17 cellular contexts compared by ENCODE assay signal in genomic region chr1:116842654-116843053, GRCh38.
DNase-seq lines count a peak whose midpoint lies in the region; ATAC-seq and TF ChIP-seq lines count a peak whose summit lies in the region.
"Had no signal": no experiment of that assay in that cellular context is flagged by ENCODE, and none has a peak within 500 bp of the region (broad histone marks: within the 10 kb centered on the region; RNA-seq: fewer than 3 reads in every experiment).

No MANE protein-coding gene starts in this region.

- CTCF ChIA-PET in WTC11 (lab: Charles Lee): interaction anchor here (0.6 to 1.4 kb wide), 4 partner anchors 33 to 105 kb away, joined by 3 to 4 read pairs (median 4); no protein-coding TSS in a partner anchor

- H3K4me1 Mint-ChIP-seq in WTC11: peaks cover 6% of the 10 kb centered on the region

- H3K4me3 ChIP-seq in AG09309 (ENCODE audit: control insufficient read depth, low read depth, low read length) (no peak overlapping the region), fibroblast of villous mesenchyme (ENCODE audit: low read depth, low read length) (no peak overlapping the region)
- H3K4me3 ChIP-seq: adrenal gland, left ventricle myocardium inferior, stomach had no signal

- peak; percentile 41 for TF ChIP-seq CTCF in AG09309 (IDR thresholded peaks at IDR 0.05; ENCODE audit: control insufficient read depth, insufficient read depth, low read depth, low read length, missing control alignments)
- TF ChIP-seq CTCF in WTC11 (IDR thresholded peaks at IDR 0.05): no peak
- TF ChIP-seq CTCF in fibroblast of villous mesenchyme (IDR thresholded peaks at IDR 0.05; ENCODE audit: insufficient read depth, low read depth, low read length): peak; percentile 37

- DNase-seq in AG09309 (ENCODE audit: low read depth) (no peak), ELR (ENCODE audit: low read depth) (peak; percentile 19), WTC11 (ENCODE audit: low spot score) (no peak), fibroblast of villous mesenchyme (ENCODE audit: low read depth) (peak; percentile 32), SW480 (ENCODE audit: low spot score) (no peak)
- DNase-seq: activated CD4-positive, CD25-positive, alpha-beta regulatory T cell treated with anti-CD3 and anti-CD28 coated beads, Interleukin-2, amount 50 U/mL, for 72 hours; activated T-cell treated with anti-CD3 and anti-CD28 coated beads, Interleukin-2, amount 50 U/mL, for 72 hours; adrenal gland; effector memory CD4-positive, alpha-beta T cell; head of caudate nucleus; left ventricle myocardium inferior; NCI-H1694; stomach had no signal

- peaks cover 27% of the 10 kb centered on the region for H3K9me3 Mint-ChIP-seq in WTC11

- peaks cover 17% of the 10 kb centered on the region for H3K36me3 Mint-ChIP-seq in WTC11

- no peak overlapping the region for H3K27ac Mint-ChIP-seq in WTC11
- H3K27ac Mint-ChIP-seq: activated T-cell treated with anti-CD3 and anti-CD28 coated beads, Interleukin-2, amount 50 U/mL, for 72 hours; nephron had no signal

- H3K27me3 Mint-ChIP-seq in WTC11 (ENCODE audit: low read depth): no peaks in the 10 kb centered on the region; the same call in 1 of the 2 replicates

- POLR2A ChIA-PET in WTC11 (lab: Charles Lee): interaction anchor here (0.6 kb wide), 1 partner anchor 23 kb away, joined by 3 read pairs; no protein-coding TSS in a partner anchor

- no peak overlapping the region for H3K4me3 Mint-ChIP-seq in WTC11
- H3K4me3 Mint-ChIP-seq: activated T-cell treated with anti-CD3 and anti-CD28 coated beads, Interleukin-2, amount 50 U/mL, for 72 hours; nephron had no signal

- ATAC-seq in WTC11 (peak; percentile 50; the same call in 1 of the 2 replicates), GM21390 (IDR thresholded peaks at IDR 0.05; ENCODE audit: unreplicated experiment) (no peak), GM18519 (IDR thresholded peaks at IDR 0.05; ENCODE audit: low FRiP score, unreplicated experiment) (no peak), HG03460 (IDR thresholded peaks at IDR 0.05; ENCODE audit: unreplicated experiment) (no peak)
- ATAC-seq: activated T-cell treated with anti-CD3 and anti-CD28 coated beads, Interleukin-2, amount 50 U/mL, for 72 hours had no signal

TF ChIP-seq in WTC11, 78 proteins besides CTCF, POLR2A, EP300 and RAD21:
- TF ChIP-seq E2F1 (CRISPR knock-in tag; IDR thresholded peaks at IDR 0.05) (no peak), FOXP4 (CRISPR knock-in tag; IDR thresholded peaks at IDR 0.05) (no peak), ARID4B (CRISPR knock-in tag; IDR thresholded peaks at IDR 0.05; ENCODE audit: borderline replicate concordance) (no peak), AFF4 (CRISPR knock-in tag; IDR thresholded peaks at IDR 0.05; ENCODE audit: borderline replicate concordance) (no peak), NR1H2 (CRISPR knock-in tag; IDR thresholded peaks at IDR 0.05) (no peak), NR3C1 (CRISPR knock-in tag; conservative IDR thresholded peaks at IDR 0.05; ENCODE audit: low read depth) (no peak), ZMAT4 (CRISPR knock-in tag; IDR thresholded peaks at IDR 0.05) (no peak)
TF ChIP-seq in WTC11: peak in this region for 0.

Comparison
In these comparisons a context has a peak if more than half of its experiments do, and no peak if none do; other contexts are left out.
1. DNase-seq: peak in ELR (single experiment) and fibroblast of villous mesenchyme (single experiment); none in AG09309 (single experiment), WTC11 (single experiment) and SW480 (single experiment).